7 cellular contexts compared by ENCODE assay signal in the genomic region with DNA sequence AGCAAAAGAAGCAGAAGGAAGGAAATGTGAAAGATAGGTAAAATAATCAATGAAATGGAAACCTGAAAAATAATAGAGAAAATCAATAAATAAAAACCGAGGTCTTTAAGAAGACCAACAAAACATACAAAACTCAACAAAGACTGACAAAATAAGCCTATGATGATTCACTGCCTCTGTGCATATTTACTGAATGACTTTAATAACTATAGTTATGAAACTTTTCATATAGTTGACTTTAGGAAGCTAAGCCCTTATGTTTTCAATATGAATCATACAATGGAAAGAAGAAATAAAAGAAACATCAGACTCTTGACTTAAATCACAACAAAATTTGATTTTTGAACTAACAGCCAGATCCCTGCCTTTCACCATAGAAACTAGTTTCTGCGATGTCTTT. TPM values are rescaled to one million over a fixed set of nuclear protein-coding genes. Genes with fewer than 3 reads are reported as not detected.
"Had no signal": no experiment of that assay in that cellular context is flagged by ENCODE, and none has a peak within 500 bp of the region (broad histone marks: within the 10 kb centered on the region; RNA-seq: fewer than 3 reads in every experiment).

No MANE protein-coding gene starts in this region.

RNA-seq across cellular contexts. Expression of a gene that starts 29.5 kb away (rescaled TPM):
- total RNA-seq: GM23248, H4, H7, HepG2, HFFc6, HT1080 had no signal
- polyA plus RNA-seq: GM23248, HepG2, IgD-negative memory B cell had no signal

RNA-seq across cellular contexts. Expression of a gene that starts 55.1 kb away (rescaled TPM):
- total RNA-seq: GM23248, H4, H7, HepG2, HFFc6, HT1080 had no signal
- polyA plus RNA-seq: GM23248, HepG2, IgD-negative memory B cell had no signal
